ENCODE assay signal across 8 cellular contexts in the genomic region with DNA sequence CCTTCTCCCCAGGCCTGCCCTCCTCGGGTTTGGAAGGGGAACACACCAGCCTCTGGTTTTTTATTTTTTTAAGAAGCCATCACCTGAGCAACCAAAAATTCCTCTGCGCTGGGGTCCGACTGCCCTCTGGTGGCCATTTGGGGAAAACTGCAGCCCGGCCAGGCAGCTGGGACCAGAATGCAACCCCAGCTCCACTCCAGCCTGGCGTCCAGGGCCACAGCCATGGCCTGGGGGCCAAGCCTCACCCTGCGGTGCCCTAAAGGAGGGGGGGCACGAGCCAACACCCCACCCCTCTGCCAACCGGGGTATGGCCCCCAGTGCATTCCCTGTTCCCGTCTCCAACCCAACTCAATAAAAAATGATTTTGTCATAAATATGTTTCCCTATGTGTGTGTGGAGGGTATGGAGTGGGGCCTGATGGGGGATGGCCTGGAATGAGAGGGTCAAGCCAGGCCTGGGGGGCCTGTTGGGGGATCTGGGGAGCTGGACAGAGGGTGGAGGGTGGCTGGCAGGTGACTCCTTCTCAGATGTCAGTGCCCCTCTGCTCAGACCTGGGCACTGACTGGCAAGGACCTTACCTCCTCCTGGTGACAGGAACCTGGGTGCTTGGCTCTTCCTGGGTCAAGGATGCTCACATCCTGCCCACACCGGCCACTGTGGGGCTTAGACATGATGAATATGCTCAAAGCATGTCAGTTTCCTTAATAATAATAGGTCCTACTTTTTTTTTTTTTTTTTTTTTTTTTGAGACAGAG. TPM values are rescaled to one million over a fixed set of nuclear protein-coding genes. Genes with fewer than 3 reads are reported as not detected.
DNase-seq lines count a peak whose midpoint lies in the region; ATAC-seq and TF ChIP-seq lines count a peak whose summit lies in the region.

No MANE protein-coding gene starts in this region.

- peak; percentile 36 for ATAC-seq in HG02642 (IDR thresholded peaks at IDR 0.05; ENCODE audit: poor library complexity, unreplicated experiment)
- ATAC-seq in effector memory CD8-positive, alpha-beta T cell (replicated peaks) = peak; percentile 43
- ATAC-seq in mucosa of descending colon = peak; percentile 54
- no peak for ATAC-seq in GM18502 (IDR thresholded peaks at IDR 0.05; ENCODE audit: poor library complexity, unreplicated experiment)

- H3K27me3 Mint-ChIP-seq in effector memory CD8-positive, alpha-beta T cell = peaks cover 0 to 10% of the 10 kb centered on the region in 2 donors

- H3K4me1 ChIP-seq in mucosa of descending colon (ENCODE audit: low read depth) = peaks cover 27% of the 10 kb centered on the region

- intact Hi-C loops in mucosa of descending colon (cut with DNase I, micrococcal nuclease) = no loop called here

- no peaks in the 10 kb centered on the region for H3K9me3 ChIP-seq in mucosa of descending colon

- H3K36me3 Mint-ChIP-seq in effector memory CD8-positive, alpha-beta T cell (ENCODE audit: insufficient read depth) = peaks cover 24% of the 10 kb centered on the region

- no peak overlapping the region for H3K4me3 ChIP-seq in mucosa of descending colon

- peak; percentile 95 for TF ChIP-seq CTCF in mucosa of descending colon (IDR thresholded peaks at IDR 0.05)

- no peaks in the 10 kb centered on the region for H3K36me3 ChIP-seq in mucosa of descending colon (ENCODE audit: low read depth)

- H3K27ac Mint-ChIP-seq in effector memory CD8-positive, alpha-beta T cell = peak overlapping the region in 1 of 2 donors; percentile 8

- peaks cover 14 to 19% of the 10 kb centered on the region in 2 donors for H3K4me1 Mint-ChIP-seq in effector memory CD8-positive, alpha-beta T cell (ENCODE audit: low read depth in 2 of 2)

- DNase-seq in COLO668 (lab: John Stamatoyannopoulos, UW; ENCODE audit: unreplicated experiment) = peak; percentile 78
- DNase-seq in NCI-H82 treated with DMSO at 0.1 percent for 48 hours (lab: John Stamatoyannopoulos, UW; ENCODE audit: unreplicated experiment) = peak; percentile 56
- DNase-seq in activated CD8-positive, alpha-beta memory T cell treated with anti-CD3 and anti-CD28 coated beads for 24 hours = peak; percentile 92
- peak; percentile 73 to 84 (median 80) for DNase-seq in effector memory CD8-positive, alpha-beta T cell
- peak; percentile 77 to 83 (median 78) for DNase-seq in mucosa of descending colon
- DNase-seq in stimulated activated CD8-positive, alpha-beta memory T cell treated with anti-CD3 and anti-CD28 coated beads, Interleukin-4, amount 100 ng/mL, for 48 hours = peak; percentile 86

- H3K9me3 Mint-ChIP-seq in effector memory CD8-positive, alpha-beta T cell = no peaks in the 10 kb centered on the region

- H3K4me3 Mint-ChIP-seq in effector memory CD8-positive, alpha-beta T cell = no peak overlapping the region

RNA-seq across cellular contexts. Expression of a gene that starts 3.2 kb away (rescaled TPM):
- total RNA-seq in mucosa of descending colon = under 1 TPM in 1 of 3 donors, not detected in 2; 0.14 TPM

RNA-seq across cellular contexts. Expression of a gene that starts 12.5 kb away (rescaled TPM):
- total RNA-seq in mucosa of descending colon = 1 to 10 TPM in 1 of 3 donors, under 1 TPM in 2; 0.29 to 1.3 (median 0.51) TPM

RNA-seq across cellular contexts. Expression of a gene that starts 21.0 kb away (rescaled TPM):
- total RNA-seq in mucosa of descending colon = under 1 TPM in 2 of 3 donors, not detected in 1; 0.60 to 0.79 TPM

RNA-seq across cellular contexts. Expression of a gene that starts 28.9 kb away (rescaled TPM):
- total RNA-seq in mucosa of descending colon = 10 to 100 TPM; 18.5 to 38.5 (median 28.5) TPM

RNA-seq across cellular contexts. Expression of a gene that starts 53.8 kb away (rescaled TPM):
- 1 to 10 TPM; 4.2 to 9.7 (median 8.7) TPM for total RNA-seq in mucosa of descending colon
